1 cellular context compared by ENCODE assay signal in the genomic region with DNA sequence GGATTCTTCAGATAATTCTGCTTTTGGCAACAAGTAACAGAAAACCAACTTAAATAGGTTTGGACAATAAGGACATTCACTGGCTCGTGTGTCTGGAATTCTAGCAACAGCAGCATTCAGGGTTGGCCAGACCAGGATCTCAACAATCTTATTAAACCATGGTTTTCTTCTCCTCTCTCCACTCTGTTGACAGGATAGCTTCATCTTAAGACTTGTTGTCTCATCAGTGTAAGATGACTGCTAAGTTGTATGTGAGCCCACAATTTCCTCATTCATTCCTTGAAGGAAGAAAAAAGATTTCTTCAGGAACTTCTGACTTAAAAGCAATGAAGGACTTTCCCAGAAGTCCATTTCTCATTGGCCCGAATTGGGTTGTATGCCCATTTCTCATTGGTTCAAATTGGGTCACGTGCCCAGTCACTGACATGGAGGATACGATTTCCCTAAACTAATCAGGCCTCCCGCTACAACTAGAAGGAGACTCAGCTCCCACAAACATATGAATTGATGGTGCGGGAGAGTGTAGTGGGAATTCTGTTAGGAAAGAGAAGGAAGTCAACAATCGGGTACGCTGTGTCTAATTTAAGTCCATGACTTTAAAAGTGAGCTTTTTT.
TF ChIP-seq lines count a peak whose summit lies in the region.

No MANE protein-coding gene starts in this region.

TF ChIP-seq in IMR-90, 13 proteins besides CTCF, POLR2A, EP300 and RAD21:
- no peak for TF ChIP-seq BHLHE40 (IDR thresholded peaks at IDR 0.05; ENCODE audit: low read depth, low read length)
